In the genomic region with DNA sequence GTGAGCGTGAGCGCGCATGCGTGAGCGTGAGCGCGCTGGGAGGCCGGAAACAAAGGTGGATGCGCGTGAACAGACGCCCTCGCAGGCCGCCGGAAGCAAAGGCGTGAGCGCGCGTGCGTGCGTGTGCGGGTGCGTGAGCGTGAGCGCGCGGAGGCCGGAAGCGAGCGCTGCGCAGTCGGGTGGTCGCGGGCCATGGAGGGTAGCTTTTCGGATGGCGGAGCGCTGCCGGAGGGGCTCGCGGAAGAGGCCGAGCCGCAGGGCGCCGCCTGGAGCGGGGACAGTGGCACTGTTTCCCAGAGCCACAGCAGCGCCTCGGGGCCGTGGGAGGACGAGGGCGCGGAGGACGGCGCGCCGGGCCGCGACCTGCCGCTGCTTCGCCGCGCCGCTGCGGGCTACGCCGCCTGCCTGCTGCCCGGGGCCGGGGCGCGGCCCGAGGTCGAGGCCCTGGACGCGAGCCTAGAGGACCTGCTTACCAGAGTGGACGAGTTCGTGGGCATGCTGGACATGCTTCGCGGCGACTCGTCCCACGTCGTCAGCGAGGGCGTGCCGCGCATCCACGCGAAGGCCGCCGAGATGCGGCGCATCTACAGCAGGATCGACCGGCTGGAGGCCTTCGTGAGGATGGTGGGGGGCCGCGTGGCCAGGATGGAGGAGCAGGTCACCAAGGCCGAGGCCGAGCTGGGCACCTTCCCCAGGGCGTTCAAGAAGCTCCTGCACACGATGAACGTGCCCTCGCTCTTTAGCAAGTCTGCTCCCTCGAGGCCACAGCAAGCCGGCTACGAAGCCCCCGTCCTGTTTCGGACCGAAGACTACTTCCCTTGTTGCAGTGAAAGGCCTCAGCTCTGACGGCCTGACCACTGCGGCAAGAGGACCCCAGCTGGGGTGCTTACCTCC, we compare ENCODE assay signal across 1 cellular context.
A peak's percentile ranks its signal among the peaks of the same experiment; 100 is the strongest.
TF ChIP-seq lines count a peak whose summit lies in the region.

A gene with protein sequence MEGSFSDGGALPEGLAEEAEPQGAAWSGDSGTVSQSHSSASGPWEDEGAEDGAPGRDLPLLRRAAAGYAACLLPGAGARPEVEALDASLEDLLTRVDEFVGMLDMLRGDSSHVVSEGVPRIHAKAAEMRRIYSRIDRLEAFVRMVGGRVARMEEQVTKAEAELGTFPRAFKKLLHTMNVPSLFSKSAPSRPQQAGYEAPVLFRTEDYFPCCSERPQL (plus strand): TSS at position 157 of the 894 bp plus-strand sequence. CDS start 36 bp downstream, at position 193.

TF ChIP-seq in HepG2, 621 proteins besides CTCF, POLR2A, EP300 and RAD21 (continued from another document and continues in another):
- TF ChIP-seq ZNF574 (CRISPR knock-in tag; IDR thresholded peaks at IDR 0.05), result peak; percentile 77
- no peak for TF ChIP-seq GFI1 (CRISPR knock-in tag; IDR thresholded peaks at IDR 0.05; ENCODE audit: borderline replicate concordance)
- peak; percentile 89 for TF ChIP-seq ASH2L (IDR thresholded peaks at IDR 0.05; ENCODE audit: insufficient read length, low read depth, low read length)
- peak; percentile 87 for TF ChIP-seq ZFX (CRISPR knock-in tag; IDR thresholded peaks at IDR 0.05; ENCODE audit: low read depth)
- TF ChIP-seq ZNF331 (CRISPR knock-in tag; IDR thresholded peaks at IDR 0.05), result peak; percentile 31; the same call in 1 of the 2 replicates
- peak; percentile 91 for TF ChIP-seq GMEB2 (CRISPR knock-in tag; IDR thresholded peaks at IDR 0.05; ENCODE audit: low read depth)
- TF ChIP-seq ZBTB7B (CRISPR knock-in tag; IDR thresholded peaks at IDR 0.05), result peak; percentile 95
- TF ChIP-seq ZNF329 (CRISPR knock-in tag; IDR thresholded peaks at IDR 0.05; ENCODE audit: low read depth), result peak; percentile 73; the same call in 1 of the 2 replicates
- TF ChIP-seq RBFOX2 (IDR thresholded peaks at IDR 0.05; ENCODE audit: low read depth, low read length), result peak; percentile 99
- TF ChIP-seq ZNF3 (CRISPR knock-in tag; IDR thresholded peaks at IDR 0.05), result no peak
- TF ChIP-seq IRX3 (CRISPR knock-in tag; IDR thresholded peaks at IDR 0.05; ENCODE audit: borderline replicate concordance, low read depth), result peak; percentile 92
- 0 out of 2 replicates have a peak, but pooled peaks have one; percentile 38 for TF ChIP-seq DNMT3B (CRISPR knock-in tag; conservative IDR thresholded peaks at IDR 0.05)
- no peak for TF ChIP-seq ZNF615 (CRISPR knock-in tag; IDR thresholded peaks at IDR 0.05; ENCODE audit: borderline replicate concordance)
- no peak for TF ChIP-seq FOXK2 (IDR thresholded peaks at IDR 0.05)
- no peak for TF ChIP-seq BATF2 (CRISPR knock-in tag; IDR thresholded peaks at IDR 0.05)
- no peak for TF ChIP-seq PTBP1 (IDR thresholded peaks at IDR 0.05; ENCODE audit: low read depth, low read length, poor library complexity, severe bottlenecking)
- TF ChIP-seq ZBTB39 (CRISPR knock-in tag; IDR thresholded peaks at IDR 0.05), result no peak
- TF ChIP-seq ZNF580 (CRISPR knock-in tag; IDR thresholded peaks at IDR 0.05; ENCODE audit: borderline replicate concordance, low read depth), result 0 out of 2 replicates have a peak, but pooled peaks have one; percentile 49
- TF ChIP-seq PATZ1 (CRISPR knock-in tag; IDR thresholded peaks at IDR 0.05), result peak; percentile 47; the same call in 1 of the 2 replicates
- TF ChIP-seq ZNF563 (CRISPR knock-in tag; IDR thresholded peaks at IDR 0.05), result peak; percentile 89; the same call in 1 of the 2 replicates
- peak; percentile 67 for TF ChIP-seq ZNF782 (CRISPR knock-in tag; IDR thresholded peaks at IDR 0.05; ENCODE audit: borderline replicate concordance)
- TF ChIP-seq KDM4B (CRISPR knock-in tag; IDR thresholded peaks at IDR 0.05), result 0 out of 2 replicates have a peak, but pooled peaks have one; percentile 12
- peak; percentile 45; the same call in 1 of the 2 replicates for TF ChIP-seq ZNF749 (CRISPR knock-in tag; IDR thresholded peaks at IDR 0.05; ENCODE audit: borderline replicate concordance)
- TF ChIP-seq HNF1B (CRISPR knock-in tag; IDR thresholded peaks at IDR 0.05), result peak; percentile 57; the same call in 1 of the 2 replicates
- TF ChIP-seq AKAP8 (CRISPR knock-in tag; IDR thresholded peaks at IDR 0.05), result peak; percentile 57; the same call in 1 of the 2 replicates
- TF ChIP-seq, protein P1, sequence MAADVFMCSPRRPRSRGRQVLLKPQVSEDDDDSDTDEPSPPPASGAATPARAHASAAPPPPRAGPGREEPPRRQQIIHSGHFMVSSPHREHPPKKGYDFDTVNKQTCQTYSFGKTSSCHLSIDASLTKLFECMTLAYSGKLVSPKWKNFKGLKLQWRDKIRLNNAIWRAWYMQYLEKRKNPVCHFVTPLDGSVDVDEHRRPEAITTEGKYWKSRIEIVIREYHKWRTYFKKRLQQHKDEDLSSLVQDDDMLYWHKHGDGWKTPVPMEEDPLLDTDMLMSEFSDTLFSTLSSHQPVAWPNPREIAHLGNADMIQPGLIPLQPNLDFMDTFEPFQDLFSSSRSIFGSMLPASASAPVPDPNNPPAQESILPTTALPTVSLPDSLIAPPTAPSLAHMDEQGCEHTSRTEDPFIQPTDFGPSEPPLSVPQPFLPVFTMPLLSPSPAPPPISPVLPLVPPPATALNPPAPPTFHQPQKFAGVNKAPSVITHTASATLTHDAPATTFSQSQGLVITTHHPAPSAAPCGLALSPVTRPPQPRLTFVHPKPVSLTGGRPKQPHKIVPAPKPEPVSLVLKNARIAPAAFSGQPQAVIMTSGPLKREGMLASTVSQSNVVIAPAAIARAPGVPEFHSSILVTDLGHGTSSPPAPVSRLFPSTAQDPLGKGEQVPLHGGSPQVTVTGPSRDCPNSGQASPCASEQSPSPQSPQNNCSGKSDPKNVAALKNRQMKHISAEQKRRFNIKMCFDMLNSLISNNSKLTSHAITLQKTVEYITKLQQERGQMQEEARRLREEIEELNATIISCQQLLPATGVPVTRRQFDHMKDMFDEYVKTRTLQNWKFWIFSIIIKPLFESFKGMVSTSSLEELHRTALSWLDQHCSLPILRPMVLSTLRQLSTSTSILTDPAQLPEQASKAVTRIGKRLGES (CRISPR knock-in tag; IDR thresholded peaks at IDR 0.05; ENCODE audit: borderline replicate concordance), result no peak
- TF ChIP-seq ZNF709 (CRISPR knock-in tag; IDR thresholded peaks at IDR 0.05), result no peak; the same call in 1 of the 2 replicates
- no peak for TF ChIP-seq KAT2B (IDR thresholded peaks at IDR 0.05; ENCODE audit: borderline replicate concordance, low read depth, low read length)
- TF ChIP-seq HOXA9 (CRISPR knock-in tag; IDR thresholded peaks at IDR 0.05; ENCODE audit: borderline replicate concordance), result peak; percentile 80; the same call in 1 of the 2 replicates
- 0 out of 2 replicates have a peak, but pooled peaks have one; percentile 26 for TF ChIP-seq E2F5 (CRISPR knock-in tag; conservative IDR thresholded peaks at IDR 0.05)
- peak; percentile 5; the same call in 1 of the 2 replicates for TF ChIP-seq HIVEP1 (CRISPR knock-in tag; IDR thresholded peaks at IDR 0.05)
- no peak for TF ChIP-seq ZNF251 (CRISPR knock-in tag; IDR thresholded peaks at IDR 0.05)
- peak; percentile 100 for TF ChIP-seq ZBTB14 (CRISPR knock-in tag; IDR thresholded peaks at IDR 0.05)
